ENCODE assay signal across 18 cellular contexts in the genomic region with DNA sequence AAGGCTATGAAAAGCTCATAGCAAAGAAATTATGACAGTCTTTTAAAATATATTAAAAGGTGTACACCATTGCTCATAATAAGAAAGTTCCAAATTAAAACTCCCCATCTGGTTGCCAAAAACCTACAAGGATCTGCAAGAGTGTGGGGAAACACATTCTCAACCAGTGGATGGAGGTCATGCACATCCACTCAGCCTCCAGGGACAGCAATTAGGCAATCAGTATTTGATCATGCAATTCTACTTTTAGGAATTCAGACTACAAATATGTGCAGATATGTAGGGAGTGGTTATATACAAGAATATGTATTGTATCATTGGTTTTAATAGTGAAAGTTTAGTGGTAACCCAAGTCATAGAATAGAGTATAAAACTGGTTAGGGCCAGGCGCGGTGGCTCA.
DNase-seq lines count a peak whose midpoint lies in the region; ATAC-seq and TF ChIP-seq lines count a peak whose summit lies in the region.
"Had no signal": no experiment of that assay in that cellular context is flagged by ENCODE, and none has a peak within 500 bp of the region (broad histone marks: within the 10 kb centered on the region; RNA-seq: fewer than 3 reads in every experiment).

No MANE protein-coding gene starts in this region.

- H3K4ac ChIP-seq in trophoblast cell (ENCODE audit: low read depth, low read length) = no peak overlapping the region

- no peak overlapping the region for H3K14ac ChIP-seq in trophoblast cell (ENCODE audit: low read length)

- no peak overlapping the region for H3K4me2 ChIP-seq in trophoblast cell (ENCODE audit: low read length)
- H3K4me2 ChIP-seq: BLaER1 treated with 17β-estradiol and CSF1 and Interleukin-3, amounts not matched to agents 10 nM and 100 nM had no signal

- no peaks in the 10 kb centered on the region for H3K36me3 Mint-ChIP-seq in activated naive CD4-positive, alpha-beta T cell treated with anti-CD3 and anti-CD28 coated beads, Interleukin-2, amount 10 ng/mL, durations not matched to agents 7 days and 5 days
- H3K36me3 Mint-ChIP-seq: CD8-positive, alpha-beta T cell had no signal

- no peaks in the 10 kb centered on the region for H3K27me3 ChIP-seq in trophoblast cell (ENCODE audit: insufficient read depth, low read length)
- no peaks in the 10 kb centered on the region for H3K27me3 ChIP-seq in upper lobe of right lung
- H3K27me3 ChIP-seq: BLaER1 treated with 17β-estradiol and CSF1 and Interleukin-3, amounts not matched to agents 10 nM and 100 nM had no signal

- H3K4me1 ChIP-seq in trophoblast cell (ENCODE audit: control insufficient read depth in 1 of 2, insufficient read depth in 2 of 2, low read length in 2 of 2) = peaks cover 7 to 13% of the 10 kb centered on the region in 2 experiments
- peaks cover 4% of the 10 kb centered on the region for H3K4me1 ChIP-seq in upper lobe of right lung

- H2BK5ac ChIP-seq in trophoblast cell (ENCODE audit: low read depth, low read length, poor library complexity) = no peak overlapping the region

- H3K27ac Mint-ChIP-seq in activated naive CD4-positive, alpha-beta T cell treated with anti-CD3 and anti-CD28 coated beads, Interleukin-2, amount 10 ng/mL, durations not matched to agents 7 days and 5 days = no peak overlapping the region
- H3K27ac Mint-ChIP-seq: B cell; CD4-positive, alpha-beta T cell; CD8-positive, alpha-beta T cell had no signal

- no peak overlapping the region for H3K23ac ChIP-seq in trophoblast cell (ENCODE audit: low read length)

- no CpG with 5 or more reads among the region's 2 CpGs for WGBS in trophoblast cell (ENCODE audit: extremely low coverage, insufficient coverage, insufficient read length)

- H3K36me3 ChIP-seq in trophoblast cell (ENCODE audit: control insufficient read depth in 1 of 2, insufficient read depth in 2 of 2, low read length in 2 of 2) = no peaks in the 10 kb centered on the region
- no peaks in the 10 kb centered on the region for H3K36me3 ChIP-seq in upper lobe of right lung
- H3K36me3 ChIP-seq: BLaER1 treated with 17β-estradiol and CSF1 and Interleukin-3, amounts not matched to agents 10 nM and 100 nM had no signal

- H3K4me1 Mint-ChIP-seq in activated naive CD4-positive, alpha-beta T cell treated with anti-CD3 and anti-CD28 coated beads, Interleukin-2, amount 10 ng/mL, durations not matched to agents 7 days and 5 days = no peaks in the 10 kb centered on the region
- H3K4me1 Mint-ChIP-seq: B cell had no signal

- H4K91ac ChIP-seq in trophoblast cell (ENCODE audit: low read depth, low read length) = no peak overlapping the region

- no peak overlapping the region for H2BK120ac ChIP-seq in trophoblast cell (ENCODE audit: insufficient read depth, low read length, poor library complexity)

- no peak overlapping the region for H2AK5ac ChIP-seq in trophoblast cell (ENCODE audit: low read length)

- DNase-seq in epithelial cell of esophagus (ENCODE audit: low read depth) (peak; percentile 16), trophoblast cell (peak; percentile 11 to 71), upper lobe of right lung (no peak), NCI-H510A (lab: John Stamatoyannopoulos, UW) (no peak)
- no peak for DNase-seq in activated naive CD4-positive, alpha-beta T cell treated with anti-CD3 and anti-CD28 coated beads, Interleukin-2, amount 10 ng/mL, durations not matched to agents 7 days and 5 days
- DNase-seq: 8988T; ACHN; AML-193; Caco-2; Calu3; CD4-positive, alpha-beta T cell; CD8-positive, alpha-beta T cell; DMS79 treated with DMSO at 0.1 percent for 48 hours; GF-D8 had no signal

- H3K4me3 ChIP-seq in epithelial cell of esophagus (ENCODE audit: low read length) = no peak overlapping the region
- H3K4me3 ChIP-seq in trophoblast cell (ENCODE audit: low read depth, low read length) = no peak overlapping the region
- no peak overlapping the region for H3K4me3 ChIP-seq in upper lobe of right lung
- H3K4me3 ChIP-seq: BLaER1 treated with 17β-estradiol and CSF1 and Interleukin-3, amounts not matched to agents 10 nM and 100 nM had no signal

- no peak overlapping the region for H4K12ac ChIP-seq in trophoblast cell (ENCODE audit: low read depth, low read length)

- no peaks in the 10 kb centered on the region for H3K9me3 ChIP-seq in trophoblast cell (ENCODE audit: insufficient read depth, low read depth, low read length)
- H3K9me3 ChIP-seq in upper lobe of right lung = no peaks in the 10 kb centered on the region
- H3K9me3 ChIP-seq: BLaER1 treated with 17β-estradiol and CSF1 and Interleukin-3, amounts not matched to agents 10 nM and 100 nM; Caco-2 had no signal

- H3K79me1 ChIP-seq in trophoblast cell (ENCODE audit: low read length) = peaks cover 4% of the 10 kb centered on the region

- TF ChIP-seq CTCF in epithelial cell of esophagus (IDR thresholded peaks at IDR 0.05; ENCODE audit: insufficient read depth, low read depth, low read length, missing control alignments) (no peak), upper lobe of right lung (IDR thresholded peaks at IDR 0.05) (no peak)

- CTCF ChIA-PET in activated naive CD4-positive, alpha-beta T cell treated with anti-CD3 and anti-CD28 coated beads, Interleukin-2, amount 10 ng/mL, durations not matched to agents 7 days and 5 days (lab: Charles Lee) = no interaction called here

- H3K9ac ChIP-seq in trophoblast cell (ENCODE audit: low read length) = no peak overlapping the region
- H3K9ac ChIP-seq: BLaER1 treated with 17β-estradiol and CSF1 and Interleukin-3, amounts not matched to agents 10 nM and 100 nM had no signal

- intact Hi-C loops in upper lobe of right lung (cut with DNase I) = no loop called here

- H3K18ac ChIP-seq in trophoblast cell (ENCODE audit: low read length) = no peak overlapping the region

- no peak overlapping the region for H2BK12ac ChIP-seq in trophoblast cell (ENCODE audit: low read length)

- no peaks in the 10 kb centered on the region for H3K79me2 ChIP-seq in trophoblast cell (ENCODE audit: control insufficient read depth, insufficient read depth, low read length, poor library complexity)

- ATAC-seq in upper lobe of right lung (peak; percentile 30), HG03135 (IDR thresholded peaks at IDR 0.05; ENCODE audit: unreplicated experiment) (no peak)
- ATAC-seq: CD8-positive, alpha-beta T cell had no signal

- no peak overlapping the region for H3K4me3 Mint-ChIP-seq in activated naive CD4-positive, alpha-beta T cell treated with anti-CD3 and anti-CD28 coated beads, Interleukin-2, amount 10 ng/mL, durations not matched to agents 7 days and 5 days
- H3K4me3 Mint-ChIP-seq: B cell; CD4-positive, alpha-beta T cell; CD8-positive, alpha-beta T cell had no signal

- no peaks in the 10 kb centered on the region for H3K27me3 Mint-ChIP-seq in activated naive CD4-positive, alpha-beta T cell treated with anti-CD3 and anti-CD28 coated beads, Interleukin-2, amount 10 ng/mL, durations not matched to agents 7 days and 5 days
- H3K27me3 Mint-ChIP-seq: B cell; CD4-positive, alpha-beta T cell had no signal

- no peak overlapping the region for H4K8ac ChIP-seq in trophoblast cell (ENCODE audit: low read depth, low read length)

- H2AFZ ChIP-seq in trophoblast cell (ENCODE audit: insufficient read depth, low read length, poor library complexity) = no peak overlapping the region

- H3K27ac ChIP-seq in trophoblast cell (ENCODE audit: low read depth, low read length) = no peak overlapping the region
- H3K27ac ChIP-seq in upper lobe of right lung = no peak overlapping the region
- H3K27ac ChIP-seq: BLaER1 treated with 17β-estradiol and CSF1 and Interleukin-3, amounts not matched to agents 10 nM and 100 nM; C4-2B had no signal

- no peaks in the 10 kb centered on the region for H3K9me3 Mint-ChIP-seq in activated naive CD4-positive, alpha-beta T cell treated with anti-CD3 and anti-CD28 coated beads, Interleukin-2, amount 10 ng/mL, durations not matched to agents 7 days and 5 days
- H3K9me3 Mint-ChIP-seq: CD4-positive, alpha-beta T cell; CD8-positive, alpha-beta T cell had no signal

Comparison
In these comparisons a context has a peak if more than half of its experiments do, and no peak if none do; other contexts are left out.
1. DNase-seq: peak in epithelial cell of esophagus (single experiment) and trophoblast cell (2 of 2); none in upper lobe of right lung (single experiment), activated naive CD4-positive, alpha-beta T cell treated with anti-CD3 and anti-CD28 coated beads, Interleukin-2, amount 10 ng/mL, durations not matched to agents 7 days and 5 days (single experiment) and NCI-H510A (single experiment).